In genomic region chr4:127965062-127965802, GRCh38 we compare ENCODE assay signal across 8 cellular contexts. TPM values are rescaled to one million over a fixed set of nuclear protein-coding genes. Genes with fewer than 3 reads are reported as not detected.
DNase-seq lines count a peak whose midpoint lies in the region; ATAC-seq, FAIRE-seq and TF ChIP-seq lines count a peak whose summit lies in the region.

ABHD18 (plus strand) TSS chr4:127965406; CDS start chr4:127982956, 17,550 bp downstream.
A gene with protein sequence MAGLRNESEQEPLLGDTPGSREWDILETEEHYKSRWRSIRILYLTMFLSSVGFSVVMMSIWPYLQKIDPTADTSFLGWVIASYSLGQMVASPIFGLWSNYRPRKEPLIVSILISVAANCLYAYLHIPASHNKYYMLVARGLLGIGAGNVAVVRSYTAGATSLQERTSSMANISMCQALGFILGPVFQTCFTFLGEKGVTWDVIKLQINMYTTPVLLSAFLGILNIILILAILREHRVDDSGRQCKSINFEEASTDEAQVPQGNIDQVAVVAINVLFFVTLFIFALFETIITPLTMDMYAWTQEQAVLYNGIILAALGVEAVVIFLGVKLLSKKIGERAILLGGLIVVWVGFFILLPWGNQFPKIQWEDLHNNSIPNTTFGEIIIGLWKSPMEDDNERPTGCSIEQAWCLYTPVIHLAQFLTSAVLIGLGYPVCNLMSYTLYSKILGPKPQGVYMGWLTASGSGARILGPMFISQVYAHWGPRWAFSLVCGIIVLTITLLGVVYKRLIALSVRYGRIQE (minus strand): TSS chr4:127965173. CDS start chr4:127965133, 40 bp downstream.

- H3K9me3 Mint-ChIP-seq in H9: no peaks in the 10 kb centered on the region; a peak in 1 of 5 replicates
- H3K9me3 Mint-ChIP-seq in natural killer cell treated with Interleukin-12 subunit alpha and Interleukin-12 subunit beta and Interleukin-15 and Interleukin-18, amount 100 ng/mL, for 72 hours: no peaks in the 10 kb centered on the region

- peak within 1 kb of the TSS; percentile 97 for H3K4me3 Mint-ChIP-seq in H9
- H3K4me3 Mint-ChIP-seq in natural killer cell treated with Interleukin-12 subunit alpha and Interleukin-12 subunit beta and Interleukin-15 and Interleukin-18, amount 100 ng/mL, for 72 hours: peak within 1 kb of the TSS; percentile 95

- no peak within 1 kb of the TSS for H2BK5ac ChIP-seq in H9 (ENCODE audit: insufficient read length, low read length)

- peaks cover 3% of the 10 kb centered on the region; the same call in 1 of the 2 replicates for H3K79me2 ChIP-seq in H9 (ENCODE audit: insufficient read depth, low read length)

- H3K4me1 ChIP-seq in H9 (ENCODE audit: insufficient read depth, low read length): peaks cover 2% of the 10 kb centered on the region; the same call in 1 of the 2 replicates

- no peak within 1 kb of the TSS for H4K5ac ChIP-seq in H9 (ENCODE audit: insufficient read length, low read depth, low read length)

- H3K9me3 ChIP-seq in H9 (ENCODE audit: control insufficient read depth, low read depth, low read length): no peaks in the 10 kb centered on the region

- peak within 1 kb of the TSS; percentile 31 for H3K27ac ChIP-seq in H9 (ENCODE audit: insufficient read length, low read depth, low read length)

- peaks cover 13 to 17% (median 14%) of the 10 kb centered on the region in 3 experiments for H3K36me3 Mint-ChIP-seq in H9 (ENCODE audit: insufficient read depth in 1 of 3, low read depth in 3 of 3)
- peaks cover 5% of the 10 kb centered on the region for H3K36me3 Mint-ChIP-seq in natural killer cell treated with Interleukin-12 subunit alpha and Interleukin-12 subunit beta and Interleukin-15 and Interleukin-18, amount 100 ng/mL, for 72 hours

- H4K20me1 ChIP-seq in H9 (ENCODE audit: control insufficient read depth, insufficient read depth, insufficient read length): no peaks in the 10 kb centered on the region

- H2AK5ac ChIP-seq in H9 (ENCODE audit: insufficient read length, low read length): no peak within 1 kb of the TSS

- DNase-seq in H9 (peak; percentile 100), M059J (ENCODE audit: low read depth) (peak; percentile 96), SHP77 (lab: John Stamatoyannopoulos, UW) (peak; percentile 91 to 94), fibroblast of peridontal ligament (ENCODE audit: extremely low read depth) (peak; percentile 99)
- DNase-seq in activated effector memory CD4-positive, alpha-beta T cell treated with Interleukin-2 at 50 U/mL for 16 hours: peak; percentile 99
- DNase-seq in natural killer cell treated with Interleukin-12 subunit alpha and Interleukin-12 subunit beta and Interleukin-15 and Interleukin-18, amount 100 ng/mL, for 72 hours (ENCODE audit: low spot score): peak; percentile 100
- DNase-seq in stimulated activated naive CD8-positive, alpha-beta T cell treated with anti-CD3 and anti-CD28 coated beads, Interleukin-15, Interleukin-2, amounts not matched to agents 100 U/mL and 50 U/mL, for 24 hours: peak; percentile 99

- no peak within 1 kb of the TSS for H2AFZ ChIP-seq in H9 (ENCODE audit: low read length)

- H3K27me3 Mint-ChIP-seq in H9 (ENCODE audit: low read depth): no peaks in the 10 kb centered on the region
- no peaks in the 10 kb centered on the region for H3K27me3 Mint-ChIP-seq in natural killer cell treated with Interleukin-12 subunit alpha and Interleukin-12 subunit beta and Interleukin-15 and Interleukin-18, amount 100 ng/mL, for 72 hours

- ATAC-seq in natural killer cell treated with Interleukin-12 subunit alpha and Interleukin-12 subunit beta and Interleukin-15 and Interleukin-18, amount 100 ng/mL, for 72 hours: peak; percentile 99 to 100
- ATAC-seq in stimulated activated naive CD8-positive, alpha-beta T cell treated with anti-CD3 and anti-CD28 coated beads, Interleukin-15, Interleukin-2, amounts not matched to agents 100 U/mL and 50 U/mL, for 24 hours: peak; percentile 99

- no peak within 1 kb of the TSS for H2BK15ac ChIP-seq in H9 (ENCODE audit: low read depth, low read length)

- H3K18ac ChIP-seq in H9 (ENCODE audit: insufficient read length, low read depth, low read length): peak within 1 kb of the TSS; percentile 50

- peak; percentile 57; the same call in 2 of the 3 replicates for TF ChIP-seq CTCF in H9 (conservative IDR thresholded peaks at IDR 0.05)

- H3T11ph ChIP-seq in H9 (ENCODE audit: low read length): no peak within 1 kb of the TSS

- H3K4me1 Mint-ChIP-seq in H9: peaks cover 14 to 17% of the 10 kb centered on the region in 2 experiments
- H3K4me1 Mint-ChIP-seq in natural killer cell treated with Interleukin-12 subunit alpha and Interleukin-12 subunit beta and Interleukin-15 and Interleukin-18, amount 100 ng/mL, for 72 hours (ENCODE audit: low read depth in 2 of 2): peaks cover 26 to 28% of the 10 kb centered on the region in 2 donors

- no peak within 1 kb of the TSS for H4K8ac ChIP-seq in H9 (replicated peaks; ENCODE audit: insufficient read length, low read depth, low read length)

- H4K91ac ChIP-seq in H9 (ENCODE audit: insufficient read length, low read depth, low read length): no peak within 1 kb of the TSS

- peak within 1 kb of the TSS; percentile 54 for H3K14ac ChIP-seq in H9 (ENCODE audit: insufficient read depth, low read length)

- H3K4me2 ChIP-seq in H9 (ENCODE audit: insufficient read depth, insufficient read length, low read length): peak within 1 kb of the TSS; percentile 91

- no peak within 1 kb of the TSS for H3K4ac ChIP-seq in H9 (ENCODE audit: low read depth, low read length)

- H3K27me3 ChIP-seq in H9 (ENCODE audit: insufficient read depth, low read length): no peaks in the 10 kb centered on the region

- H3K23ac ChIP-seq in H9 (ENCODE audit: insufficient read length, low read depth, low read length): no peak within 1 kb of the TSS

- no peaks in the 10 kb centered on the region for H3K79me1 ChIP-seq in H9 (ENCODE audit: insufficient read depth, low read depth, low read length, poor library complexity, severe bottlenecking)

- H2BK120ac ChIP-seq in H9 (ENCODE audit: low read depth, low read length, poor library complexity, severe bottlenecking): no peak within 1 kb of the TSS

- peak within 1 kb of the TSS; percentile 95 to 98 (median 95) for H3K27ac Mint-ChIP-seq in H9
- H3K27ac Mint-ChIP-seq in natural killer cell treated with Interleukin-12 subunit alpha and Interleukin-12 subunit beta and Interleukin-15 and Interleukin-18, amount 100 ng/mL, for 72 hours: peak within 1 kb of the TSS; percentile 92 to 96

- FAIRE-seq in G401.6 (lab: Jason Lieb, UNC): peak; percentile 98

- H3K23me2 ChIP-seq in H9 (ENCODE audit: insufficient read length, low read depth, low read length, poor library complexity, severe bottlenecking): no peaks in the 10 kb centered on the region

- no peak within 1 kb of the TSS for H2BK20ac ChIP-seq in H9 (ENCODE audit: low read depth, low read length, poor library complexity, severe bottlenecking)

- no peak within 1 kb of the TSS for H2BK12ac ChIP-seq in H9 (ENCODE audit: insufficient read length, low read depth, low read length)

- H3K56ac ChIP-seq in H9 (ENCODE audit: insufficient read length, low read depth, low read length): no peak within 1 kb of the TSS

- no CpG with 5 or more reads among the region's 69 CpGs for WGBS in H9 (ENCODE audit: extremely low coverage, insufficient read length, low lambda C conversion rate)

- H3K9ac ChIP-seq in H9 (ENCODE audit: extremely low read depth, insufficient read length, low read length): peak within 1 kb of the TSS; percentile 79

RNA-seq across cellular contexts. Expression of gene ABHD18, which starts in this region (rescaled TPM):
- total RNA-seq in H9 (2021): 16.3 and 16.5 TPM in 2 replicates
- 5.3 and 9.9 TPM in 2 replicates for total RNA-seq in M059J (2014; rRNA removed; shearing (Covaris generic))
- 10 to 100 TPM; 21.1 to 25.1 TPM for total RNA-seq in natural killer cell treated with Interleukin-12 subunit alpha and Interleukin-12 subunit beta and Interleukin-15 and Interleukin-18, amount 100 ng/mL, for 72 hours

RNA-seq across cellular contexts. Expression of the second gene that starts in this region (rescaled TPM):
- total RNA-seq in H9 (2021): 24.0 and 24.8 TPM in 2 replicates
- total RNA-seq in M059J (2014; rRNA removed; shearing (Covaris generic)): 8.0 and 10.1 TPM in 2 replicates
- total RNA-seq in natural killer cell treated with Interleukin-12 subunit alpha and Interleukin-12 subunit beta and Interleukin-15 and Interleukin-18, amount 100 ng/mL, for 72 hours: 10 to 100 TPM; 25.1 to 28.8 TPM

Comparison
In these comparisons a context has a peak if more than half of its experiments do, and no peak if none do; other contexts are left out.
1. Peak in every context shown above with its lines: DNase-seq, ATAC-seq and H3K27ac ChIP-seq.